ENCODE assay signal across 11 cellular contexts in the genomic region with DNA sequence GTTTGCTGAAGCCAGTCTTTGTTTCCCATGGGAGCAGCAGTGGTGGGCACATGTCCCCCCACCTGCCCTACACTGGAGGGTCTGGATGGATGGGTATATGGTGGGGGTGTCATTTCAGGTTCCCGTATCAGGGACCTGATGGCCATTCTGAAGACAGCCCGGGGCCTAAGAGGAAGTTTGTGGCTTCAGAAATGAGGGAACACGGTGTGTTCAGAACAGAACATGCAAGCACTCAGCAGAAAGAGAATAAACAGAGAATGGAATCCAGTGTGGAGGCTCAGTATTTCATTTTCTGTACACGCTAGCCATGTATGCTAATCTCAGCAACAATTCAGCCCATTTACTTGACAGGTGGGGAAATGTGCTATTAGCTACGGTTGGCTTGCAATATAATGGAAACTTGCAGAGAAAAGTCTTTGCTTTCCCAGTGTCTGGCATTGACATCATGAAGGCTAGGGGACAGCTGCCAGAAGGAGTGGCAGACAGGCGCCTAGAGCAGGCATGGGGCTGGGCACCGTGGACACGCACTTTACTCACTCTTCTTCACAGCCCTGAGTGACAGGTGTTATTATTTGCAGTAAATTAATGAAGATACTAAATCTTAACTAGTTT.
A peak's percentile ranks its signal among the peaks of the same experiment; 100 is the strongest.
DNase-seq lines count a peak whose midpoint lies in the region; ATAC-seq and TF ChIP-seq lines count a peak whose summit lies in the region.
"Had no signal": no experiment of that assay in that cellular context is flagged by ENCODE, and none has a peak within 500 bp of the region (broad histone marks: within the 10 kb centered on the region; RNA-seq: fewer than 3 reads in every experiment).

No MANE protein-coding gene starts in this region.

- TF ChIP-seq CTCF in neutrophil (IDR thresholded peaks at IDR 0.05) = no peak

- ATAC-seq in activated CD4-positive, alpha-beta T cell treated with anti-CD3 and anti-CD28 coated beads for 36 hours = no peak
- ATAC-seq in HG02840 (IDR thresholded peaks at IDR 0.05; ENCODE audit: low FRiP score, unreplicated experiment) (peak; percentile 48), T-helper 17 cell (no peak)

- intact Hi-C loops in activated CD4-positive, alpha-beta T cell treated with anti-CD3 and anti-CD28 coated beads for 36 hours (cut with DNase I, micrococcal nuclease) = loop anchor here (5.0 to 10.0 kb wide), 7 partner anchors 143 to 995 kb away; no protein-coding TSS in a partner anchor

- no peaks in the 10 kb centered on the region for H3K9me3 Mint-ChIP-seq in activated CD4-positive, alpha-beta T cell treated with anti-CD3 and anti-CD28 coated beads for 36 hours (ENCODE audit: low read depth)

- POLR2A ChIA-PET in activated CD4-positive, alpha-beta T cell treated with anti-CD3 and anti-CD28 coated beads for 36 hours (lab: Charles Lee) = interaction anchor here (1.1 kb wide), 1 partner anchor 8 kb away, joined by 3 read pairs; no protein-coding TSS in a partner anchor

- CTCF ChIA-PET in activated CD4-positive, alpha-beta T cell treated with anti-CD3 and anti-CD28 coated beads for 36 hours (lab: Charles Lee) = interaction anchor here (1.7 to 5.9 kb wide), 4 partner anchors 9 to 142 kb away, joined by 5 to 68 read pairs (median 30); no protein-coding TSS in a partner anchor

- H3K36me3 Mint-ChIP-seq in activated CD4-positive, alpha-beta T cell treated with anti-CD3 and anti-CD28 coated beads for 36 hours (ENCODE audit: low read depth) = peaks cover 16% of the 10 kb centered on the region
- H3K36me3 Mint-ChIP-seq in T-helper 17 cell (ENCODE audit: low read depth) = no peaks in the 10 kb centered on the region

- no peak for DNase-seq in activated CD4-positive, alpha-beta T cell treated with anti-CD3 and anti-CD28 coated beads for 36 hours
- DNase-seq in activated CD4-positive, alpha-beta T cell treated with anti-CD3 and anti-CD28 coated beads, Interleukin-2, amount 50 U/mL, for 48 hours = no peak
- DNase-seq in T-helper 17 cell (no peak), NCI-H2107 (lab: John Stamatoyannopoulos, UW) (no peak), NCI-H226 (no peak), globus pallidus (ENCODE audit: low spot score) (no peak)
- DNase-seq: islet precursor cell, NCI-H146, PC-9 had no signal

- H3K27ac ChIP-seq in neutrophil = peak overlapping the region; percentile 92
- H3K27ac ChIP-seq: PC-9 had no signal

- H3K4me1 ChIP-seq in neutrophil (ENCODE audit: control insufficient read depth in 1 of 2, insufficient read depth in 1 of 2, low read depth in 1 of 2, low read length in 1 of 2) = peaks cover 68 to 74% of the 10 kb centered on the region in 2 experiments

- H3K4me3 Mint-ChIP-seq in activated CD4-positive, alpha-beta T cell treated with anti-CD3 and anti-CD28 coated beads for 36 hours = peak overlapping the region; percentile 86
- H3K4me3 Mint-ChIP-seq in T-helper 17 cell = no peak overlapping the region

- no peaks in the 10 kb centered on the region for H3K36me3 ChIP-seq in neutrophil

- H3K9me3 ChIP-seq in T-helper 17 cell (ENCODE audit: control insufficient read depth, low read length, poor library complexity, severe bottlenecking) = no peaks in the 10 kb centered on the region
- H3K9me3 ChIP-seq in neutrophil = no peaks in the 10 kb centered on the region

- H3K27ac Mint-ChIP-seq in activated CD4-positive, alpha-beta T cell treated with anti-CD3 and anti-CD28 coated beads for 36 hours = peak overlapping the region; percentile 63
- peak overlapping the region; percentile 62 for H3K27ac Mint-ChIP-seq in T-helper 17 cell

- H3K4me3 ChIP-seq in neutrophil (ENCODE audit: low read depth in 1 of 2, low read length in 1 of 2) = peak overlapping the region; percentile 30 to 50
- H3K4me3 ChIP-seq: PC-9 had no signal

- no peaks in the 10 kb centered on the region for H3K27me3 ChIP-seq in neutrophil

- H3K4me1 Mint-ChIP-seq in activated CD4-positive, alpha-beta T cell treated with anti-CD3 and anti-CD28 coated beads for 36 hours = peaks cover 82% of the 10 kb centered on the region
- H3K4me1 Mint-ChIP-seq in T-helper 17 cell = peaks cover 44% of the 10 kb centered on the region

- no peaks in the 10 kb centered on the region for H3K27me3 Mint-ChIP-seq in activated CD4-positive, alpha-beta T cell treated with anti-CD3 and anti-CD28 coated beads for 36 hours
- H3K27me3 Mint-ChIP-seq in T-helper 17 cell = no peaks in the 10 kb centered on the region
